In the genomic region with DNA sequence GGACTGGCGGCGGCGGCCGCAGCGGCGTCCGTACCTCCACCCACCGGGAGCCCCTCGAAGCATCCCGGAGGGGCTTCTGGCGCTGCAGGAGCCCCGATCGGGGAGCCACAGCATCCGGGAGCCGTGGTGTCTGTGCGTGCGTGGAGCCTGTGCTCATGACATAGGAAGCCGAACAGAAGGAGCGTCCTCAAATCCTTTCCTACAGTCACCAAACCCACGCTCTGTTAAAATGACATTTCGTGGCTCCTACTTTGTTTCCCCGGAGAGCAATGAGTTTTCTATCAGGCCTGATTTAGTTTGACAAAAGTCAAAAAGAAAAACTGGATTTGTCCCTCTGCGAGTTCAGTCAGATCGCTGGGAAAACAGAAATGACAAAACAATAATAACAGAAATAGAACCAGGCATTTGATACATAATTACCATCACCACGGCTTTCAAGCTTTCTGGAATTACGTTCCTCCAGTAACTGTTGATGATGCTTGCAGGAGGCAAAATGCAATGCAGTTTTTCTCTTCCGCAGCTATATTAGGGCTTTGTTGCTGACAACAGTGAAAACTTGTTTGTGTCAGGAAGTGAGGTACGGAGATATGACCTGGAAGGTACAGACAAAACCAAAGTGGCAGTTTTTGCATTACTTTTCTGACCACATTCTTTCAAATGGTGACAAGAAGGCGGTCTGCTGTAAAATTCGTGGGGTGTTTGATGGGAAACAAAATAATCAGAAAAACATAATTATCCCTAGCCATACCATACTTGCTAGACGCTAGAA, we compare ENCODE assay signal across 8 cellular contexts.
A peak's percentile ranks its signal among the peaks of the same experiment; 100 is the strongest.
DNase-seq lines count a peak whose midpoint lies in the region; ATAC-seq and TF ChIP-seq lines count a peak whose summit lies in the region.

No MANE protein-coding gene starts in this region.

- peaks cover 50% of the 10 kb centered on the region for H3K4me1 Mint-ChIP-seq in activated naive CD4-positive, alpha-beta T cell treated with anti-CD3 and anti-CD28 coated beads for 36 hours (ENCODE audit: low read depth)
- peaks cover 56% of the 10 kb centered on the region for H3K4me1 Mint-ChIP-seq in dendritic cell treated with granulocyte-macrophage colony-stimulating factor and Interleukin-4, amounts not matched to agents 40 ng/mL and 50 ng/mL, for 4 days (ENCODE audit: low read depth)
- peaks cover 38% of the 10 kb centered on the region for H3K4me1 Mint-ChIP-seq in mesothelial cell of epicardium

- H3K9me3 ChIP-seq in Peyer's patch (no peaks in the 10 kb centered on the region), vagina (no peaks in the 10 kb centered on the region)

- intact Hi-C loops in activated naive CD4-positive, alpha-beta T cell treated with anti-CD3 and anti-CD28 coated beads for 36 hours (cut with micrococcal nuclease): loop anchor here (1.0 to 5.0 kb wide), 15 partner anchors 39 to 926 kb away; partner anchors contain the start of genes CEP41 and MKLN1
- intact Hi-C loops in dendritic cell treated with granulocyte-macrophage colony-stimulating factor and Interleukin-4, amounts not matched to agents 40 ng/mL and 50 ng/mL, for 4 days (cut with micrococcal nuclease): loop anchor here (2.0 kb wide), 1 partner anchor 218 kb away; the partner anchor contains the start of gene MKLN1
- intact Hi-C loops in vagina (cut with DNase I): loop anchor here (10.0 kb wide), 3 partner anchors 106 to 316 kb away; no protein-coding TSS in a partner anchor

- peak overlapping the region; percentile 98 for H3K4me3 Mint-ChIP-seq in activated naive CD4-positive, alpha-beta T cell treated with anti-CD3 and anti-CD28 coated beads for 36 hours
- H3K4me3 Mint-ChIP-seq in dendritic cell treated with granulocyte-macrophage colony-stimulating factor and Interleukin-4, amounts not matched to agents 40 ng/mL and 50 ng/mL, for 4 days: peak overlapping the region; percentile 85
- H3K4me3 Mint-ChIP-seq in mesothelial cell of epicardium: peak overlapping the region; percentile 95

- H3K27ac Mint-ChIP-seq in activated naive CD4-positive, alpha-beta T cell treated with anti-CD3 and anti-CD28 coated beads for 36 hours: peak overlapping the region; percentile 86
- H3K27ac Mint-ChIP-seq in dendritic cell treated with granulocyte-macrophage colony-stimulating factor and Interleukin-4, amounts not matched to agents 40 ng/mL and 50 ng/mL, for 4 days: peak overlapping the region; percentile 92
- H3K27ac Mint-ChIP-seq in mesothelial cell of epicardium: peak overlapping the region; percentile 75

- H3K27me3 Mint-ChIP-seq in activated naive CD4-positive, alpha-beta T cell treated with anti-CD3 and anti-CD28 coated beads for 36 hours (ENCODE audit: low read depth): peaks cover 2% of the 10 kb centered on the region
- no peaks in the 10 kb centered on the region for H3K27me3 Mint-ChIP-seq in dendritic cell treated with granulocyte-macrophage colony-stimulating factor and Interleukin-4, amounts not matched to agents 40 ng/mL and 50 ng/mL, for 4 days
- peaks cover 66% of the 10 kb centered on the region for H3K27me3 Mint-ChIP-seq in mesothelial cell of epicardium (ENCODE audit: low read depth)

- H3K36me3 ChIP-seq in Peyer's patch: no peaks in the 10 kb centered on the region
- H3K36me3 ChIP-seq in vagina: no peaks in the 10 kb centered on the region

- H3K4me1 ChIP-seq in Peyer's patch (peaks cover 0 to 36% (median 21%) of the 10 kb centered on the region in 4 donors), vagina (peaks cover 32% of the 10 kb centered on the region)

- H3K9me3 Mint-ChIP-seq in activated naive CD4-positive, alpha-beta T cell treated with anti-CD3 and anti-CD28 coated beads for 36 hours: no peaks in the 10 kb centered on the region
- H3K9me3 Mint-ChIP-seq in dendritic cell treated with granulocyte-macrophage colony-stimulating factor and Interleukin-4, amounts not matched to agents 40 ng/mL and 50 ng/mL, for 4 days: no peaks in the 10 kb centered on the region
- H3K9me3 Mint-ChIP-seq in mesothelial cell of epicardium: no peaks in the 10 kb centered on the region

- H3K4me3 ChIP-seq in Peyer's patch (peak overlapping the region; percentile 66 to 94 (median 81)), vagina (peak overlapping the region; percentile 87 to 100)

- H3K36me3 Mint-ChIP-seq in activated naive CD4-positive, alpha-beta T cell treated with anti-CD3 and anti-CD28 coated beads for 36 hours (ENCODE audit: low read depth): peaks cover 6% of the 10 kb centered on the region
- H3K36me3 Mint-ChIP-seq in dendritic cell treated with granulocyte-macrophage colony-stimulating factor and Interleukin-4, amounts not matched to agents 40 ng/mL and 50 ng/mL, for 4 days (ENCODE audit: low read depth): peaks cover 50% of the 10 kb centered on the region
- H3K36me3 Mint-ChIP-seq in mesothelial cell of epicardium: no peaks in the 10 kb centered on the region

- CTCF ChIA-PET in activated naive CD4-positive, alpha-beta T cell treated with anti-CD3 and anti-CD28 coated beads for 36 hours (lab: Charles Lee): interaction anchor here (1.1 to 1.6 kb wide), 4 partner anchors 38 to 272 kb away, joined by 4 read pairs; no protein-coding TSS in a partner anchor

- peak overlapping the region; percentile 96 to 99 (median 98) for H3K27ac ChIP-seq in Peyer's patch
- H3K27ac ChIP-seq in vagina: peak overlapping the region; percentile 100

- H3K27me3 ChIP-seq in Peyer's patch (no peaks in the 10 kb centered on the region), vagina (no peaks in the 10 kb centered on the region)

- TF ChIP-seq CTCF in Peyer's patch (IDR thresholded peaks at IDR 0.05) (peak in 1 of 6 experiments; percentile 0), mesothelial cell of epicardium (IDR thresholded peaks at IDR 0.05; ENCODE audit: unreplicated experiment) (no peak), vagina (IDR thresholded peaks at IDR 0.05) (no peak)

- peak; percentile 47 for DNase-seq in activated naive CD4-positive, alpha-beta T cell treated with anti-CD3 and anti-CD28 coated beads for 36 hours
- no peak for DNase-seq in activated naive CD4-positive, alpha-beta T cell (lab: John Stamatoyannopoulos, UW)
- DNase-seq in Peyer's patch (peak in 1 of 3 donors; percentile 67), mesothelial cell of epicardium (ENCODE audit: low spot score in 2 of 2, unreplicated experiment in 2 of 2) (no peak), vagina (ENCODE audit: extremely low spot score in 2 of 2) (no peak), COLO829 (ENCODE audit: low spot score) (no peak)

- TF ChIP-seq POLR2A in Peyer's patch (IDR thresholded peaks at IDR 0.05): no peak
- TF ChIP-seq POLR2A in vagina (IDR thresholded peaks at IDR 0.05): no peak

- no peak for ATAC-seq in HG02973 (IDR thresholded peaks at IDR 0.05; ENCODE audit: unreplicated experiment)
